In the genomic region with DNA sequence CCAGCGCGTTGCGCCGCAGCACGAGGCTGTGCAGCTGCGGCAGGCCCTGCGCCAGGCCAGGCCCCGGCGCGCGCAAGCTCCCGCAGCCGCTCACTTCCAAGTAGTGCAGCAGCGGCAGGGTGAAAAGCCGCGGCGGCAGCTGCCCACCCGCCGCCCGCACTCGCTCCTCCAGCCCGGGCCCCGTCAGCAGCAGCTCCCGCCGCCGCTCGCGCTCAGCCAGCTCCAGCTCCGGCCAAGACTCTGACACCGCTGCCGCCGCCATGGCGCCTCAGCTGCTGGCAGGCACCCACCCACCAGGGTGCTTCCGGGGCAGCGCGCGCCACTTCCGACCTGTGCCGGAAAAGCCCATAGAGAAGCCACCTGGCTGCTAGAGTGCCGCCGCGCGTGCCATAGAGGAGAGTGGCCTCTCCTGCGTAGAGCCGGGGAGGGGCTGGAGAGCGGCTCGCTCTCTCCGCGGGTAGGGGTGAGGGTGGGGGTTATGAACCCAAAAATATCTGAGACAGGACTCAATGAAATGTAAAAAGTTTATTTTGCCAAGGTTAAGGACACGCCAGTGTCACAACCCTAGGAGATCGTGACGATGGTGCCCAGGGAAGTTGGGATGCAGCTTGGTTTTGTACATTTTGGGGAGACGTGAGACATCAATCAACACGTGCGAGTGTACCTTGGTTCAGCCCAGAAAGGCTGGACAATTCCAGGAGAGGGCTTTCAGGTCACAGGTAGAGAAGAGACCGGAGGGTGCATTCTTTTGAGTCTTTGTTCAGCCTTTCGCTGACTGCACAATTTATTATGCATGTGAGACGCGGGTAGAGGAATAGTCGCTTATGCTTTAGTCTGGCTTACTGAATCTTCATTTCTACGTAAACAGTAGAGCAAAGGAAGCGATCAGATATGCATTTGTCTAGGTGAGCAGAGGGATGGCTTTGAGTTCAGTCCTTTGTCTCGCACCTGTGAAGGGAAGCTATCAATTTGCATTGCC, we compare ENCODE assay signal across 8 cellular contexts. TPM values are rescaled to one million over a fixed set of nuclear protein-coding genes. Genes with fewer than 3 reads are reported as not detected.
A peak's percentile ranks its signal among the peaks of the same experiment; 100 is the strongest.
DNase-seq lines count a peak whose midpoint lies in the region; ATAC-seq, FAIRE-seq and TF ChIP-seq lines count a peak whose summit lies in the region.

A gene (minus strand): TSS at position 284 of the 979 bp plus-strand sequence. CDS start 22 bp downstream, at position 262.

- no peaks in the 10 kb centered on the region for H3K9me3 ChIP-seq in heart right ventricle
- no peaks in the 10 kb centered on the region for H3K9me3 ChIP-seq in upper lobe of left lung

- intact Hi-C loops in heart right ventricle (cut with DNase I): no loop called here
- intact Hi-C loops in posterior vena cava (cut with DNase I): no loop called here

- peaks cover 5% of the 10 kb centered on the region for H3K27me3 Mint-ChIP-seq in T-helper 1 cell treated with Interleukin-12 subunit alpha and Interleukin-12 subunit beta and Interleukin-4 antibody, amounts not matched to agents 30 μg/mL and 1 μg/mL, for 36 hours (ENCODE audit: low read depth)

- TF ChIP-seq POLR2A in GM12891 (IDR thresholded peaks at IDR 0.05; ENCODE audit: low read depth, low read length): peak; percentile 83
- TF ChIP-seq POLR2A in upper lobe of left lung (IDR thresholded peaks at IDR 0.05): peak; percentile 34 to 82 (median 57)

- peaks cover 0 to 10% (median 0%) of the 10 kb centered on the region in 7 donors for H3K27me3 ChIP-seq in heart right ventricle
- H3K27me3 ChIP-seq in upper lobe of left lung: no peaks in the 10 kb centered on the region

- H3K27ac ChIP-seq in heart right ventricle (peak within 1 kb of the TSS in 9 of 10 donors; percentile 63 to 89 (median 83)), upper lobe of left lung (peak within 1 kb of the TSS; percentile 65 to 73 (median 70))

- TF ChIP-seq EP300 in upper lobe of left lung (IDR thresholded peaks at IDR 0.05): no peak

- 3 to 5% methylated on average over 63 of the region's 63 CpGs for WGBS in heart right ventricle, 2 donors
- 10 to 17% methylated on average over 23 to 34 of the region's 63 CpGs for WGBS in upper lobe of left lung, 2 donors

- peak; percentile 92 for FAIRE-seq in GM12891 (lab: Jason Lieb, UNC)

- H3K4me3 ChIP-seq in heart right ventricle: peak within 1 kb of the TSS; percentile 74 to 98 (median 92)
- peak within 1 kb of the TSS; percentile 79 to 100 (median 90) for H3K4me3 ChIP-seq in upper lobe of left lung

- DNase-seq in GM12891 (ENCODE audit: insufficient read length, low spot score): peak; percentile 99
- DNase-seq in NCI-H1417 treated with DMSO at 0.1 percent for 48 hours (lab: John Stamatoyannopoulos, UW): peak; percentile 41
- peak; percentile 86 for DNase-seq in amniotic epithelial cell (ENCODE audit: low read depth)
- peak; percentile 93 to 95 for DNase-seq in heart right ventricle
- DNase-seq in posterior vena cava (ENCODE audit: low spot score): peak; percentile 99
- DNase-seq in upper lobe of left lung: peak; percentile 97 to 99

- H3K4me3 Mint-ChIP-seq in T-helper 1 cell treated with Interleukin-12 subunit alpha and Interleukin-12 subunit beta and Interleukin-4 antibody, amounts not matched to agents 30 μg/mL and 1 μg/mL, for 36 hours: peak within 1 kb of the TSS; percentile 93

- H3K36me3 Mint-ChIP-seq in T-helper 1 cell treated with Interleukin-12 subunit alpha and Interleukin-12 subunit beta and Interleukin-4 antibody, amounts not matched to agents 30 μg/mL and 1 μg/mL, for 36 hours (ENCODE audit: low read depth): peaks cover 3% of the 10 kb centered on the region

- peak in 5 of 9 donors; percentile 9 to 26 (median 24) for TF ChIP-seq CTCF in heart right ventricle (IDR thresholded peaks at IDR 0.05)
- peak in 2 of 6 experiments; percentile 29 to 35 for TF ChIP-seq CTCF in upper lobe of left lung (IDR thresholded peaks at IDR 0.05)

- H3K36me3 ChIP-seq in heart right ventricle (peaks cover 0 to 18% (median 0%) of the 10 kb centered on the region in 9 donors), upper lobe of left lung (peaks cover 0 to 7% (median 0%) of the 10 kb centered on the region in 4 donors)

- no peaks in the 10 kb centered on the region for H3K9me3 Mint-ChIP-seq in T-helper 1 cell treated with Interleukin-12 subunit alpha and Interleukin-12 subunit beta and Interleukin-4 antibody, amounts not matched to agents 30 μg/mL and 1 μg/mL, for 36 hours

- H3K4me1 ChIP-seq in heart right ventricle (peaks cover 8 to 45% (median 36%) of the 10 kb centered on the region in 9 donors), upper lobe of left lung (peaks cover 31 to 43% (median 33%) of the 10 kb centered on the region in 4 donors)

- H3K4me1 Mint-ChIP-seq in T-helper 1 cell treated with Interleukin-12 subunit alpha and Interleukin-12 subunit beta and Interleukin-4 antibody, amounts not matched to agents 30 μg/mL and 1 μg/mL, for 36 hours (ENCODE audit: low read depth): peaks cover 24% of the 10 kb centered on the region

- H3K27ac Mint-ChIP-seq in T-helper 1 cell treated with Interleukin-12 subunit alpha and Interleukin-12 subunit beta and Interleukin-4 antibody, amounts not matched to agents 30 μg/mL and 1 μg/mL, for 36 hours: peak within 1 kb of the TSS; percentile 85

- peak; percentile 97 for ATAC-seq in HG02759 (IDR thresholded peaks at IDR 0.05; ENCODE audit: unreplicated experiment)
- ATAC-seq in heart right ventricle: peak; percentile 99 to 100 (median 100)
- ATAC-seq in upper lobe of left lung (ENCODE audit: low FRiP score in 2 of 2): peak; percentile 98 to 100

TF ChIP-seq in GM12891, 5 proteins besides CTCF, POLR2A, EP300 and RAD21:
- TF ChIP-seq TAF1 (IDR thresholded peaks at IDR 0.05; ENCODE audit: low read depth, low read length) (peak; percentile 75), POU2F2 (IDR thresholded peaks at IDR 0.05; ENCODE audit: low read depth, low read length) (peak; percentile 49; the same call in 1 of the 2 replicates), SPI1 (IDR thresholded peaks at IDR 0.05; ENCODE audit: low read depth, low read length) (peak; percentile 30; the same call in 1 of the 2 replicates), PAX5 (IDR thresholded peaks at IDR 0.05; ENCODE audit: insufficient read depth, low read length, severe bottlenecking) (no peak), POLR2AphosphoS5 (IDR thresholded peaks at IDR 0.05; ENCODE audit: low read depth, low read length) (peak; percentile 65)

RNA-seq across cellular contexts. Expression of the gene that starts here (rescaled TPM):
- polyA plus RNA-seq in GM12891 (2012; ENCODE audit: low read depth, missing spikeins): 20.1 TPM
- total RNA-seq in heart right ventricle: 10 to 100 TPM; 54.9 to 85.4 (median 73.9) TPM
- 10 to 100 TPM; 17.6 to 28.1 TPM for polyA plus RNA-seq in heart right ventricle
- total RNA-seq in posterior vena cava: 10 to 100 TPM; 30.1 to 30.7 TPM
- 10 to 100 TPM; 30.3 to 63.9 (median 39.3) TPM for total RNA-seq in upper lobe of left lung

Comparison
In these comparisons a context has a peak if more than half of its experiments do, and no peak if none do; other contexts are left out.
1. Peak in every context shown above with its lines: DNase-seq, ATAC-seq, H3K4me3 ChIP-seq and H3K27ac ChIP-seq.
2. DNase-seq: peak in every context shown above with its lines; median percentile 99 in GM12891; 99 in posterior vena cava; 98 in upper lobe of left lung; 94 in heart right ventricle; 86 in amniotic epithelial cell; 41 in NCI-H1417 treated with DMSO at 0.1 percent for 48 hours.